ENCODE assay signal across 7 cellular contexts in the genomic region with DNA sequence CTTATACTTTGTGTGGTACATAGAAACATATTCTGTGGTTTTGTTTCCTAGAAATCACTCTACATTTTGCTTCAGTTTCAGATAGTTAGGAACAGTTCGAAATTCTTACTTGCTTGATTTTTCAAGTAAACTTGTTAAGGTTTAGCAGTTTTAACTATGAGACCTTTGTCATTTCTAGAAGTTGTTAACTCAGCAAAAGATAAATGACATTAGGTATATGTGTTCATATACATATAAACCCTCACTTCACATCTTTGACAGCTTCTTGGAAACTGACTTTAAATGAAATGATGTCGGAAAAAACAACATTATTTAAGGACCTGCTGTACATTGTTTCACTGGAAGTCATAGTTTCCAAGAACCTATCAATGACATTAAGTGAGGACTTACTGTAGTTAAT.
"Had no signal": no experiment of that assay in that cellular context is flagged by ENCODE, and none has a peak within 500 bp of the region (broad histone marks: within the 10 kb centered on the region; RNA-seq: fewer than 3 reads in every experiment).

No MANE protein-coding gene starts in this region.

- ATAC-seq: GM12878 had no signal

- H3K4me3 ChIP-seq: GM12878 had no signal

- DNase-seq: GDM1, GF-D8 had no signal

- FAIRE-seq: G401.6, GM12878, GM12891, GM18507, GM19239 had no signal
